ENCODE assay signal across 14 cellular contexts in the genomic region with DNA sequence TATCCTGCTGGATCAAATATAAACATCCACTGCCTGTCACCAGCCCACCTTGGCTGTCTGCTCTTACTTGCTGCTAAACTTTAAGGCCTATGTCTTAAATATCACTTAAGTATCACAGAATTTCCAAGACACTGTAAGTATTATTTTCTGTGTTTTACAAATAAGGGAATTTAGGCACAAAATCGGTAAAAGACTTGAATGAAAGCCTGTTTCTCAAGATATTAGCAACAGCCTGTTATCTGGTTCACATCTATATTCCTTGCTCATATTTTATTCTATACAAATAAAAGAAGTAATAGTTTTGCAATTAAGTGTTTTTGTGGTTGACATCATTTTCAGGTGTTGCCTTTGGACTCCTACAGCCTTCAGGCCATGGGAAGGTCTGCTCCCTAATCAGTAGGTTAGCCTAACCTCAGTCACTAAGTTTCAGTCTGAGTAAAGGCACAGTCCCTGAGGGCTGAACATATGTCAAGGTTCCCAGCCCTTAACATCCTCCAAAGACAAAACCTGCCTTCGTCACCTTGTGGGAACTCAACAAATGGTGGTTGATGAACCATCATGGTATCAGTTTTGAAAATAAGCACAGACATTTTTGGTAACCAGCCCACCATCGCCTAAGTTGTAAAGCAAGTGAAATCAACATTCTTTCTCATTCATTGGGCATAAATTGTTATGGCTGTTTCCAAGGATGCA.
DNase-seq lines count a peak whose midpoint lies in the region; ATAC-seq and TF ChIP-seq lines count a peak whose summit lies in the region.
"Had no signal": no experiment of that assay in that cellular context is flagged by ENCODE, and none has a peak within 500 bp of the region (broad histone marks: within the 10 kb centered on the region; RNA-seq: fewer than 3 reads in every experiment).

No MANE protein-coding gene starts in this region.

- ATAC-seq in GM18520 (IDR thresholded peaks at IDR 0.05; ENCODE audit: unreplicated experiment) (peak; percentile 84), GM21367 (IDR thresholded peaks at IDR 0.05; ENCODE audit: unreplicated experiment) (peak; percentile 94), HG02973 (IDR thresholded peaks at IDR 0.05; ENCODE audit: unreplicated experiment) (peak; percentile 97), HG03571 (IDR thresholded peaks at IDR 0.05; ENCODE audit: unreplicated experiment) (peak; percentile 94), gastroesophageal sphincter (no peak)
- ATAC-seq in activated CD8-positive, alpha-beta T cell treated with anti-CD3 and anti-CD28 coated beads, Interleukin-2, amount 10 ng/mL, durations not matched to agents 7 days and 5 days = no peak

- POLR2A ChIA-PET in activated CD8-positive, alpha-beta T cell treated with anti-CD3 and anti-CD28 coated beads, Interleukin-2, amount 10 ng/mL, durations not matched to agents 7 days and 5 days (lab: Charles Lee) = no interaction called here

- H3K4me1 ChIP-seq in gastroesophageal sphincter = peaks cover 0 to 6% (median 0%) of the 10 kb centered on the region in 3 donors
- H3K4me1 ChIP-seq: thyroid gland had no signal

- CTCF ChIA-PET in activated CD8-positive, alpha-beta T cell treated with anti-CD3 and anti-CD28 coated beads, Interleukin-2, amount 10 ng/mL, durations not matched to agents 7 days and 5 days (lab: Charles Lee) = no interaction called here

- TF ChIP-seq EP300 in gastroesophageal sphincter (IDR thresholded peaks at IDR 0.05) = no peak

- H3K9me3 ChIP-seq in gastroesophageal sphincter = no peaks in the 10 kb centered on the region
- H3K9me3 ChIP-seq: right atrium auricular region, thyroid gland had no signal

- no peak for TF ChIP-seq CTCF in gastroesophageal sphincter (IDR thresholded peaks at IDR 0.05)

- no peak overlapping the region for H3K4me3 Mint-ChIP-seq in activated CD8-positive, alpha-beta T cell treated with anti-CD3 and anti-CD28 coated beads, Interleukin-2, amount 10 ng/mL, durations not matched to agents 7 days and 5 days
- H3K4me3 Mint-ChIP-seq: CD14-positive monocyte had no signal

- no peaks in the 10 kb centered on the region for H3K9me3 Mint-ChIP-seq in activated CD8-positive, alpha-beta T cell treated with anti-CD3 and anti-CD28 coated beads, Interleukin-2, amount 10 ng/mL, durations not matched to agents 7 days and 5 days (ENCODE audit: insufficient read depth)
- H3K9me3 Mint-ChIP-seq: CD14-positive monocyte had no signal

- no peaks in the 10 kb centered on the region for H3K4me1 Mint-ChIP-seq in activated CD8-positive, alpha-beta T cell treated with anti-CD3 and anti-CD28 coated beads, Interleukin-2, amount 10 ng/mL, durations not matched to agents 7 days and 5 days (ENCODE audit: low read depth)
- H3K4me1 Mint-ChIP-seq: CD14-positive monocyte had no signal

- 81 to 90% methylated on average over 3 of the region's 3 CpGs for WGBS in gastroesophageal sphincter (ENCODE audit: low coverage in 1 of 2), 2 donors

- H3K27ac ChIP-seq in gastroesophageal sphincter = no peak overlapping the region
- H3K27ac ChIP-seq: right atrium auricular region, thyroid gland had no signal

- H3K27me3 Mint-ChIP-seq in activated CD8-positive, alpha-beta T cell treated with anti-CD3 and anti-CD28 coated beads, Interleukin-2, amount 10 ng/mL, durations not matched to agents 7 days and 5 days (ENCODE audit: low read depth) = peaks cover 19% of the 10 kb centered on the region

- DNase-seq in activated CD4-positive, alpha-beta T cell treated with anti-CD3 and anti-CD28 coated beads for 4 hours = no peak
- DNase-seq in ecto neural progenitor cell (ENCODE audit: low spot score) = no peak
- DNase-seq in activated CD8-positive, alpha-beta T cell treated with anti-CD3 and anti-CD28 coated beads, Interleukin-2, amount 10 ng/mL, durations not matched to agents 7 days and 5 days = no peak
- DNase-seq: GF-D8; NCI-H1048; NK-92 treated with Interleukin-12 subunit alpha and Interleukin-12 subunit beta, amount 100 ng/mL, for 24 hours; thyroid gland had no signal

- H3K27me3 ChIP-seq in gastroesophageal sphincter = no peaks in the 10 kb centered on the region
- H3K27me3 ChIP-seq: right atrium auricular region, thyroid gland had no signal

- H3K27ac Mint-ChIP-seq in activated CD8-positive, alpha-beta T cell treated with anti-CD3 and anti-CD28 coated beads, Interleukin-2, amount 10 ng/mL, durations not matched to agents 7 days and 5 days = no peak overlapping the region

- H3K4me3 ChIP-seq in gastroesophageal sphincter = no peak overlapping the region
- H3K4me3 ChIP-seq: right atrium auricular region, thyroid gland had no signal

- H3K36me3 ChIP-seq in gastroesophageal sphincter = no peaks in the 10 kb centered on the region
- H3K36me3 ChIP-seq: right atrium auricular region, thyroid gland had no signal

- TF ChIP-seq POLR2A in gastroesophageal sphincter (IDR thresholded peaks at IDR 0.05) = no peak

- no peaks in the 10 kb centered on the region for H3K36me3 Mint-ChIP-seq in activated CD8-positive, alpha-beta T cell treated with anti-CD3 and anti-CD28 coated beads, Interleukin-2, amount 10 ng/mL, durations not matched to agents 7 days and 5 days (ENCODE audit: low read depth)
- H3K36me3 Mint-ChIP-seq: CD14-positive monocyte had no signal

Comparison
In these comparisons a context has a peak if more than half of its experiments do, and no peak if none do; other contexts are left out.
1. ATAC-seq: peak in GM18520 (single experiment), GM21367 (single experiment), HG02973 (single experiment) and HG03571 (single experiment); none in gastroesophageal sphincter (single experiment) and activated CD8-positive, alpha-beta T cell treated with anti-CD3 and anti-CD28 coated beads, Interleukin-2, amount 10 ng/mL, durations not matched to agents 7 days and 5 days (single experiment).